19 cellular contexts compared by ENCODE assay signal in genomic region chr6:97427648-97428047, GRCh38.
A peak's percentile ranks its signal among the peaks of the same experiment; 100 is the strongest.
DNase-seq lines count a peak whose midpoint lies in the region; ATAC-seq and TF ChIP-seq lines count a peak whose summit lies in the region.
"Had no signal": no experiment of that assay in that cellular context is flagged by ENCODE, and none has a peak within 500 bp of the region (broad histone marks: within the 10 kb centered on the region; RNA-seq: fewer than 3 reads in every experiment).

No MANE protein-coding gene starts in this region.

- intact Hi-C loops in body of pancreas (cut with DNase I) = no loop called here

- no peaks in the 10 kb centered on the region for H3K27me3 ChIP-seq in right atrium auricular region
- no peaks in the 10 kb centered on the region for H3K27me3 ChIP-seq in body of pancreas
- H3K27me3 ChIP-seq: left lung had no signal

- H3K4me1 ChIP-seq in right atrium auricular region (no peaks in the 10 kb centered on the region), body of pancreas (no peaks in the 10 kb centered on the region)
- H3K4me1 ChIP-seq: Caco-2, left lung, prostate gland had no signal

- ATAC-seq in GM18867 (IDR thresholded peaks at IDR 0.05; ENCODE audit: unreplicated experiment) = peak; percentile 48
- ATAC-seq in GM21423 (IDR thresholded peaks at IDR 0.05; ENCODE audit: unreplicated experiment) = peak; percentile 88
- ATAC-seq in HG02973 (IDR thresholded peaks at IDR 0.05; ENCODE audit: unreplicated experiment) = peak; percentile 76
- peak; percentile 72 for ATAC-seq in HG03520 (IDR thresholded peaks at IDR 0.05; ENCODE audit: unreplicated experiment)
- ATAC-seq in HG03045 (IDR thresholded peaks at IDR 0.05; ENCODE audit: unreplicated experiment) = no peak
- ATAC-seq in body of pancreas = no peak
- ATAC-seq in GM21723 (IDR thresholded peaks at IDR 0.05; ENCODE audit: unreplicated experiment) = no peak
- ATAC-seq: left lung had no signal

- H3K36me3 ChIP-seq in right atrium auricular region = no peaks in the 10 kb centered on the region
- H3K36me3 ChIP-seq in body of pancreas (replicated peaks in 1 of 2; ENCODE audit: insufficient read depth in 1 of 2, low read depth in 2 of 2) = no peaks in the 10 kb centered on the region
- H3K36me3 ChIP-seq: left lung, prostate gland had no signal

- H3K4me3 ChIP-seq in right atrium auricular region (no peak overlapping the region), body of pancreas (no peak overlapping the region)
- H3K4me3 ChIP-seq: left lung, prostate gland had no signal

- H3K9me3 ChIP-seq in right atrium auricular region (no peaks in the 10 kb centered on the region), body of pancreas (no peaks in the 10 kb centered on the region)
- H3K9me3 ChIP-seq: Caco-2, left lung, prostate gland had no signal

- no peak for TF ChIP-seq POLR2A in body of pancreas (IDR thresholded peaks at IDR 0.05)

- DNase-seq in right atrium auricular region (ENCODE audit: low spot score) (no peak), body of pancreas (no peak)
- DNase-seq: activated CD4-positive, alpha-beta T cell treated with anti-CD3 and anti-CD28 coated beads for 1 hour; Caco-2; effector CD8-positive, alpha-beta T cell; GDM1; H9; Kasumi-1; left lung; NCI-H1694; NCI-H526 treated with DMSO at 0.1 percent for 48 hours; stimulated activated CD4-positive, alpha-beta T cell treated with anti-CD3 and anti-CD28 coated beads, Interleukin-12 subunit alpha, Interleukin-12 subunit beta, amount 100 ng/mL, for 4 hours had no signal

- H3K27ac ChIP-seq in right atrium auricular region (no peak overlapping the region), body of pancreas (no peak overlapping the region)
- H3K27ac ChIP-seq: left lung, prostate gland had no signal

- TF ChIP-seq CTCF in right atrium auricular region (IDR thresholded peaks at IDR 0.05) (no peak), body of pancreas (IDR thresholded peaks at IDR 0.05) (no peak)

Comparison
In these comparisons a context has a peak if more than half of its experiments do, and no peak if none do; other contexts are left out.
1. ATAC-seq: peak in GM18867 (single experiment), GM21423 (single experiment), HG02973 (single experiment) and HG03520 (single experiment); none in HG03045 (single experiment), body of pancreas (single experiment) and GM21723 (single experiment).